In the genomic region with DNA sequence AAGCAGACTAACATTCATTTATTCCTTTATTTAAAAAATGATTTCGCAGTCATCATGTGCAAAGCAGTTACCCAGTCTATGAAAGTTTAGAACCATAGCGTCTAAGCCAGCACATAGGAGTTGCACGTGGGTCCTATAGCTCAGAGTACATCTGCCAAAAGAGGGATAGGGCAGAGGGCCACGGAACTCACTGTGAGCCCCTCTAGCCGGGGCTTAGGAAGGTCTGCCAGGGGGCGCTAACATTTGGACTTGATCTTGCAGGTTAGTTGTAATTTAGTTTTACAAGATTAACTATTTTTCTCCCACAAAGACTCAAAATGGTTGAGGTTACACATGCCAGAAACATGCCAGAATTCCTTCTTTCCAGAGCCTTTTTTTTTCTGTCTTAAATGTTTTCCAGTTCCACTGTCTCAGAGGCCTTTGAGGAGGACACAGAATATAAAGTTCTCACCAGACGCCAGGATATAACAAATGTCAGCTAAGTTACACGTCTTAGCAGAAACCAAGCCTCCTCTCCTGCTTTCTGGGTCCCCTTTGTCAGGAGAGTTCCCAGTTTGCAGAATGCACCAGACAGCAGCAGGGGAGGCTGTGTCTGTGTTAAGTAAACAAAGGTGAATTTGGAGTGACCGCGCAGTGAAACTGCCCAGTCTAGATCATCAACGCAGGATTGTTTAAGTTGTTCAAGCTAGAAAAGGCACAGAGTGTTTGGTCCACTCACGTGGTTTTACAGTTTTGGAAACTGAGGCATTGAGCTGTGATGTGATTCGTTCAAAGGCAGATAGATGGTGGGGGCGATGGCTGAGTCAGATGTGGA, we compare ENCODE assay signal across 2 cellular contexts.
TF ChIP-seq lines count a peak whose summit lies in the region.

No MANE protein-coding gene starts in this region.

TF ChIP-seq in HCT116, 20 proteins besides CTCF, POLR2A, EP300 and RAD21:
- TF ChIP-seq ZFX (IDR thresholded peaks at IDR 0.05) = no peak
- no peak for TF ChIP-seq SIN3A (IDR thresholded peaks at IDR 0.05; ENCODE audit: low read depth)
- TF ChIP-seq ELF1 (IDR thresholded peaks at IDR 0.05; ENCODE audit: borderline replicate concordance, low read depth) = no peak
- no peak for TF ChIP-seq POLR2AphosphoS5 (IDR thresholded peaks at IDR 0.05; ENCODE audit: low read depth, low read length)
- TF ChIP-seq FOSL1 (IDR thresholded peaks at IDR 0.05; ENCODE audit: low read depth) = no peak
- TF ChIP-seq YY1 (IDR thresholded peaks at IDR 0.05; ENCODE audit: extremely low read depth, insufficient replicate concordance, low read depth, low read length) = no peak
- no peak for TF ChIP-seq SP1 (IDR thresholded peaks at IDR 0.05; ENCODE audit: low read depth)
- TF ChIP-seq TCF7L2 (IDR thresholded peaks at IDR 0.05; ENCODE audit: borderline replicate concordance, extremely low read depth, insufficient read depth, insufficient read length) = no peak
- TF ChIP-seq EZH2 (IDR thresholded peaks at IDR 0.05) = no peak
- no peak for TF ChIP-seq EZH2phosphoT487 (IDR thresholded peaks at IDR 0.05; ENCODE audit: borderline replicate concordance)
- TF ChIP-seq SRF (IDR thresholded peaks at IDR 0.05; ENCODE audit: low read depth) = no peak
- TF ChIP-seq, protein P1, sequence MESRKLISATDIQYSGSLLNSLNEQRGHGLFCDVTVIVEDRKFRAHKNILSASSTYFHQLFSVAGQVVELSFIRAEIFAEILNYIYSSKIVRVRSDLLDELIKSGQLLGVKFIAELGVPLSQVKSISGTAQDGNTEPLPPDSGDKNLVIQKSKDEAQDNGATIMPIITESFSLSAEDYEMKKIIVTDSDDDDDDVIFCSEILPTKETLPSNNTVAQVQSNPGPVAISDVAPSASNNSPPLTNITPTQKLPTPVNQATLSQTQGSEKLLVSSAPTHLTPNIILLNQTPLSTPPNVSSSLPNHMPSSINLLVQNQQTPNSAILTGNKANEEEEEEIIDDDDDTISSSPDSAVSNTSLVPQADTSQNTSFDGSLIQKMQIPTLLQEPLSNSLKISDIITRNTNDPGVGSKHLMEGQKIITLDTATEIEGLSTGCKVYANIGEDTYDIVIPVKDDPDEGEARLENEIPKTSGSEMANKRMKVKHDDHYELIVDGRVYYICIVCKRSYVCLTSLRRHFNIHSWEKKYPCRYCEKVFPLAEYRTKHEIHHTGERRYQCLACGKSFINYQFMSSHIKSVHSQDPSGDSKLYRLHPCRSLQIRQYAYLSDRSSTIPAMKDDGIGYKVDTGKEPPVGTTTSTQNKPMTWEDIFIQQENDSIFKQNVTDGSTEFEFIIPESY (IDR thresholded peaks at IDR 0.05; ENCODE audit: extremely low read depth, insufficient replicate concordance, low read length) = no peak
- TF ChIP-seq, protein P2, sequence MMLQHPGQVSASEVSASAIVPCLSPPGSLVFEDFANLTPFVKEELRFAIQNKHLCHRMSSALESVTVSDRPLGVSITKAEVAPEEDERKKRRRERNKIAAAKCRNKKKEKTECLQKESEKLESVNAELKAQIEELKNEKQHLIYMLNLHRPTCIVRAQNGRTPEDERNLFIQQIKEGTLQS (IDR thresholded peaks at IDR 0.05) = no peak
- TF ChIP-seq JUND (IDR thresholded peaks at IDR 0.05) = no peak
- TF ChIP-seq EGR1 (IDR thresholded peaks at IDR 0.05; ENCODE audit: low read depth) = no peak
- TF ChIP-seq, protein P3, sequence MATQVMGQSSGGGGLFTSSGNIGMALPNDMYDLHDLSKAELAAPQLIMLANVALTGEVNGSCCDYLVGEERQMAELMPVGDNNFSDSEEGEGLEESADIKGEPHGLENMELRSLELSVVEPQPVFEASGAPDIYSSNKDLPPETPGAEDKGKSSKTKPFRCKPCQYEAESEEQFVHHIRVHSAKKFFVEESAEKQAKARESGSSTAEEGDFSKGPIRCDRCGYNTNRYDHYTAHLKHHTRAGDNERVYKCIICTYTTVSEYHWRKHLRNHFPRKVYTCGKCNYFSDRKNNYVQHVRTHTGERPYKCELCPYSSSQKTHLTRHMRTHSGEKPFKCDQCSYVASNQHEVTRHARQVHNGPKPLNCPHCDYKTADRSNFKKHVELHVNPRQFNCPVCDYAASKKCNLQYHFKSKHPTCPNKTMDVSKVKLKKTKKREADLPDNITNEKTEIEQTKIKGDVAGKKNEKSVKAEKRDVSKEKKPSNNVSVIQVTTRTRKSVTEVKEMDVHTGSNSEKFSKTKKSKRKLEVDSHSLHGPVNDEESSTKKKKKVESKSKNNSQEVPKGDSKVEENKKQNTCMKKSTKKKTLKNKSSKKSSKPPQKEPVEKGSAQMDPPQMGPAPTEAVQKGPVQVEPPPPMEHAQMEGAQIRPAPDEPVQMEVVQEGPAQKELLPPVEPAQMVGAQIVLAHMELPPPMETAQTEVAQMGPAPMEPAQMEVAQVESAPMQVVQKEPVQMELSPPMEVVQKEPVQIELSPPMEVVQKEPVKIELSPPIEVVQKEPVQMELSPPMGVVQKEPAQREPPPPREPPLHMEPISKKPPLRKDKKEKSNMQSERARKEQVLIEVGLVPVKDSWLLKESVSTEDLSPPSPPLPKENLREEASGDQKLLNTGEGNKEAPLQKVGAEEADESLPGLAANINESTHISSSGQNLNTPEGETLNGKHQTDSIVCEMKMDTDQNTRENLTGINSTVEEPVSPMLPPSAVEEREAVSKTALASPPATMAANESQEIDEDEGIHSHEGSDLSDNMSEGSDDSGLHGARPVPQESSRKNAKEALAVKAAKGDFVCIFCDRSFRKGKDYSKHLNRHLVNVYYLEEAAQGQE (IDR thresholded peaks at IDR 0.05; ENCODE audit: low read depth) = no peak
- TF ChIP-seq ZNF274 (IDR thresholded peaks at IDR 0.05; ENCODE audit: low read depth, low read length) = no peak
- no peak for TF ChIP-seq MAX (IDR thresholded peaks at IDR 0.05)

TF ChIP-seq in WTC11, 78 proteins besides CTCF, POLR2A, EP300 and RAD21:
- TF ChIP-seq, protein P4, sequence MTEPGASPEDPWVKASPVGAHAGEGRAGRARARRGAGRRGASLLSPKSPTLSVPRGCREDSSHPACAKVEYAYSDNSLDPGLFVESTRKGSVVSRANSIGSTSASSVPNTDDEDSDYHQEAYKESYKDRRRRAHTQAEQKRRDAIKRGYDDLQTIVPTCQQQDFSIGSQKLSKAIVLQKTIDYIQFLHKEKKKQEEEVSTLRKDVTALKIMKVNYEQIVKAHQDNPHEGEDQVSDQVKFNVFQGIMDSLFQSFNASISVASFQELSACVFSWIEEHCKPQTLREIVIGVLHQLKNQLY (CRISPR knock-in tag; IDR thresholded peaks at IDR 0.05) = no peak
